In genomic region chrX:11793734-11794133, GRCh38 we compare ENCODE assay signal across 17 cellular contexts. TPM values are rescaled to one million over a fixed set of nuclear protein-coding genes. Genes with fewer than 3 reads are reported as not detected.
A peak's percentile ranks its signal among the peaks of the same experiment; 100 is the strongest.
DNase-seq lines count a peak whose midpoint lies in the region; ATAC-seq and TF ChIP-seq lines count a peak whose summit lies in the region.
"Had no signal": no experiment of that assay in that cellular context is flagged by ENCODE, and none has a peak within 500 bp of the region (broad histone marks: within the 10 kb centered on the region; RNA-seq: fewer than 3 reads in every experiment).

No MANE protein-coding gene starts in this region.

- no peak for TF ChIP-seq POLR2A in esophagus squamous epithelium (IDR thresholded peaks at IDR 0.05)

- POLR2A ChIA-PET in activated CD4-positive, alpha-beta T cell treated with anti-CD3 and anti-CD28 coated beads for 36 hours (lab: Charles Lee) = no interaction called here
- POLR2A ChIA-PET in activated B cell treated with CpG ODN at 0.5 μM for 24 hours (lab: Charles Lee) = interaction anchor here (2.0 kb wide), 1 partner anchor 31 kb away, joined by 23 read pairs; no protein-coding TSS in a partner anchor

- DNase-seq in activated CD4-positive, alpha-beta T cell treated with anti-CD3 and anti-CD28 coated beads for 36 hours = no peak
- no peak for DNase-seq in activated CD4-positive, alpha-beta T cell treated with anti-CD3 and anti-CD28 coated beads for 48 hours
- no peak for DNase-seq in CD4-positive, CD25-positive, alpha-beta regulatory T cell
- DNase-seq in activated B cell treated with CpG ODN at 0.5 μM for 24 hours (no peak), T-helper 1 cell (no peak), esophagus squamous epithelium (lab: John Stamatoyannopoulos, UW) (no peak), type B pancreatic cell (ENCODE audit: extremely low spot score, unreplicated experiment) (no peak)
- DNase-seq in central memory CD8-positive, alpha-beta T cell (ENCODE audit: low spot score in 2 of 2) = no peak
- DNase-seq: C1 segment of cervical spinal cord, DMS53, HCEC 1CT, Karpas-422, NCI-H1930, NCI-H2171, NCI-H446 treated with DMSO at 0.1 percent for 48 hours, NCI-H748 treated with DMSO at 0.1 percent for 48 hours had no signal

- CTCF ChIA-PET in activated CD4-positive, alpha-beta T cell treated with anti-CD3 and anti-CD28 coated beads for 36 hours (lab: Charles Lee) = interaction anchor here (0.6 to 1.1 kb wide), 2 partner anchors 30 to 33 kb away, joined by 3 to 4 read pairs; no protein-coding TSS in a partner anchor
- CTCF ChIA-PET in activated B cell treated with CpG ODN at 0.5 μM for 24 hours (lab: Charles Lee) = interaction anchor here (1.1 kb wide), 1 partner anchor 19 kb away, joined by 5 read pairs; no protein-coding TSS in a partner anchor

- peak overlapping the region; percentile 91 for H3K27ac Mint-ChIP-seq in activated CD4-positive, alpha-beta T cell treated with anti-CD3 and anti-CD28 coated beads for 36 hours
- H3K27ac Mint-ChIP-seq in CD4-positive, CD25-positive, alpha-beta regulatory T cell = peak overlapping the region in 2 of 3 donors; percentile 4 to 30
- H3K27ac Mint-ChIP-seq in activated B cell treated with CpG ODN at 0.5 μM for 24 hours (peak overlapping the region; percentile 90), type B pancreatic cell (no peak overlapping the region)
- H3K27ac Mint-ChIP-seq in central memory CD8-positive, alpha-beta T cell (ENCODE audit: low read depth) = peak overlapping the region; percentile 71

- no peak for ATAC-seq in activated CD4-positive, alpha-beta T cell treated with anti-CD3 and anti-CD28 coated beads for 36 hours
- no peak for ATAC-seq in CD4-positive, CD25-positive, alpha-beta regulatory T cell (ENCODE audit: low read depth in 2 of 2)
- ATAC-seq in activated B cell treated with CpG ODN at 0.5 μM for 24 hours (ENCODE audit: low read depth) = no peak
- no peak for ATAC-seq in central memory CD8-positive, alpha-beta T cell (replicated peaks; ENCODE audit: extremely low read depth, poor library complexity, severe bottlenecking)

- peaks cover 5% of the 10 kb centered on the region for H3K4me1 ChIP-seq in CD4-positive, CD25-positive, alpha-beta regulatory T cell (ENCODE audit: control insufficient read depth, insufficient read depth, low read length, poor library complexity, severe bottlenecking)
- H3K4me1 ChIP-seq in esophagus squamous epithelium = no peaks in the 10 kb centered on the region

- TF ChIP-seq CTCF in activated B cell treated with CpG ODN at 0.5 μM for 24 hours (IDR thresholded peaks at IDR 0.05) (no peak), esophagus squamous epithelium (IDR thresholded peaks at IDR 0.05) (no peak), type B pancreatic cell (conservative IDR thresholded peaks at IDR 0.05) (no peak)

- H3K4me1 Mint-ChIP-seq in activated CD4-positive, alpha-beta T cell treated with anti-CD3 and anti-CD28 coated beads for 36 hours = peaks cover 34% of the 10 kb centered on the region
- peaks cover 0 to 22% (median 15%) of the 10 kb centered on the region in 4 donors for H3K4me1 Mint-ChIP-seq in CD4-positive, CD25-positive, alpha-beta regulatory T cell
- H3K4me1 Mint-ChIP-seq in activated B cell treated with CpG ODN at 0.5 μM for 24 hours (peaks cover 44% of the 10 kb centered on the region), type B pancreatic cell (ENCODE audit: unreplicated experiment) (no peaks in the 10 kb centered on the region)
- peaks cover 16% of the 10 kb centered on the region for H3K4me1 Mint-ChIP-seq in central memory CD8-positive, alpha-beta T cell

- no peaks in the 10 kb centered on the region for H3K36me3 ChIP-seq in CD4-positive, CD25-positive, alpha-beta regulatory T cell (ENCODE audit: control insufficient read depth, insufficient read depth, low read length)
- no peaks in the 10 kb centered on the region for H3K36me3 ChIP-seq in esophagus squamous epithelium

- H3K36me3 Mint-ChIP-seq in activated CD4-positive, alpha-beta T cell treated with anti-CD3 and anti-CD28 coated beads for 36 hours (ENCODE audit: low read depth) = no peaks in the 10 kb centered on the region
- H3K36me3 Mint-ChIP-seq in CD4-positive, CD25-positive, alpha-beta regulatory T cell = no peaks in the 10 kb centered on the region
- H3K36me3 Mint-ChIP-seq in activated B cell treated with CpG ODN at 0.5 μM for 24 hours (ENCODE audit: low read depth) (no peaks in the 10 kb centered on the region), type B pancreatic cell (no peaks in the 10 kb centered on the region)
- peaks cover 6% of the 10 kb centered on the region for H3K36me3 Mint-ChIP-seq in central memory CD8-positive, alpha-beta T cell (ENCODE audit: insufficient read depth)

- H3K27me3 ChIP-seq in CD4-positive, CD25-positive, alpha-beta regulatory T cell (ENCODE audit: control insufficient read depth, insufficient read depth, low read length) = no peaks in the 10 kb centered on the region
- no peaks in the 10 kb centered on the region for H3K27me3 ChIP-seq in esophagus squamous epithelium

- H3K4me3 Mint-ChIP-seq in activated CD4-positive, alpha-beta T cell treated with anti-CD3 and anti-CD28 coated beads for 36 hours = no peak overlapping the region
- no peak overlapping the region for H3K4me3 Mint-ChIP-seq in CD4-positive, CD25-positive, alpha-beta regulatory T cell
- H3K4me3 Mint-ChIP-seq in activated B cell treated with CpG ODN at 0.5 μM for 24 hours (no peak overlapping the region), type B pancreatic cell (no peak overlapping the region)
- no peak overlapping the region for H3K4me3 Mint-ChIP-seq in central memory CD8-positive, alpha-beta T cell

- 61 to 80% methylated on average over 4 to 6 of the region's 6 CpGs for WGBS in esophagus squamous epithelium, 2 donors

- H3K27me3 Mint-ChIP-seq in activated CD4-positive, alpha-beta T cell treated with anti-CD3 and anti-CD28 coated beads for 36 hours = no peaks in the 10 kb centered on the region
- no peaks in the 10 kb centered on the region for H3K27me3 Mint-ChIP-seq in CD4-positive, CD25-positive, alpha-beta regulatory T cell
- H3K27me3 Mint-ChIP-seq in activated B cell treated with CpG ODN at 0.5 μM for 24 hours (no peaks in the 10 kb centered on the region), type B pancreatic cell (peaks cover 3% of the 10 kb centered on the region)
- no peaks in the 10 kb centered on the region for H3K27me3 Mint-ChIP-seq in central memory CD8-positive, alpha-beta T cell

- intact Hi-C loops in activated CD4-positive, alpha-beta T cell treated with anti-CD3 and anti-CD28 coated beads for 36 hours (cut with DNase I, micrococcal nuclease) = loop anchor here in 1 of 2 experiments (2.0 kb wide), 1 partner anchor 35 kb away; the partner anchor contains the start of gene MSL3
- intact Hi-C loops in activated B cell treated with CpG ODN at 0.5 μM for 24 hours (cut with micrococcal nuclease) = loop anchor here (1.0 to 10.0 kb wide), 3 partner anchors 32 to 651 kb away; no protein-coding TSS in a partner anchor
- intact Hi-C loops in esophagus squamous epithelium (cut with DNase I) = no loop called here

- H3K4me3 ChIP-seq in CD4-positive, CD25-positive, alpha-beta regulatory T cell (ENCODE audit: low read depth, low read length) = no peak overlapping the region
- H3K4me3 ChIP-seq in esophagus squamous epithelium = no peak overlapping the region

- no peak overlapping the region for H3K27ac ChIP-seq in CD4-positive, CD25-positive, alpha-beta regulatory T cell (ENCODE audit: insufficient read depth, low read length, poor library complexity, severe bottlenecking)
- H3K27ac ChIP-seq in esophagus squamous epithelium = no peak overlapping the region
- H3K27ac ChIP-seq: 22Rv1 had no signal

- H3K9me3 Mint-ChIP-seq in activated CD4-positive, alpha-beta T cell treated with anti-CD3 and anti-CD28 coated beads for 36 hours (ENCODE audit: low read depth) = no peaks in the 10 kb centered on the region
- no peaks in the 10 kb centered on the region for H3K9me3 Mint-ChIP-seq in CD4-positive, CD25-positive, alpha-beta regulatory T cell
- H3K9me3 Mint-ChIP-seq in activated B cell treated with CpG ODN at 0.5 μM for 24 hours = no peaks in the 10 kb centered on the region
- no peaks in the 10 kb centered on the region for H3K9me3 Mint-ChIP-seq in central memory CD8-positive, alpha-beta T cell
- no peaks in the 10 kb centered on the region for H3K9me3 Mint-ChIP-seq in type B pancreatic cell

- no peaks in the 10 kb centered on the region for H3K9me3 ChIP-seq in CD4-positive, CD25-positive, alpha-beta regulatory T cell (ENCODE audit: control insufficient read depth in 2 of 2, low read length in 2 of 2)
- no peaks in the 10 kb centered on the region for H3K9me3 ChIP-seq in esophagus squamous epithelium

RNA-seq across cellular contexts. Expression of gene MSL3, which starts 35.7 kb away (rescaled TPM):
- 10 to 100 TPM; 51.6 to 54.2 TPM for total RNA-seq in activated CD4-positive, alpha-beta T cell treated with anti-CD3 and anti-CD28 coated beads for 36 hours
- 109 TPM for total RNA-seq in CD4-positive, CD25-positive, alpha-beta regulatory T cell
- polyA plus RNA-seq in CD4-positive, CD25-positive, alpha-beta regulatory T cell = 100 to 1,000 TPM in 2 of 4 donors, 10 to 100 TPM in 2; 80.0 to 123 (median 91.7) TPM
- total RNA-seq in activated B cell treated with CpG ODN at 0.5 μM for 24 hours (57.6 and 58.9 TPM in 2 replicates), esophagus squamous epithelium (10 to 100 TPM; 14.2 to 29.6 (median 17.6) TPM), type B pancreatic cell (ENCODE audit: low replicate concordance) (24.5 and 34.0 TPM in 2 replicates)
